Comparison of ENCODE assay signal across 22 cellular contexts in the genomic region with DNA sequence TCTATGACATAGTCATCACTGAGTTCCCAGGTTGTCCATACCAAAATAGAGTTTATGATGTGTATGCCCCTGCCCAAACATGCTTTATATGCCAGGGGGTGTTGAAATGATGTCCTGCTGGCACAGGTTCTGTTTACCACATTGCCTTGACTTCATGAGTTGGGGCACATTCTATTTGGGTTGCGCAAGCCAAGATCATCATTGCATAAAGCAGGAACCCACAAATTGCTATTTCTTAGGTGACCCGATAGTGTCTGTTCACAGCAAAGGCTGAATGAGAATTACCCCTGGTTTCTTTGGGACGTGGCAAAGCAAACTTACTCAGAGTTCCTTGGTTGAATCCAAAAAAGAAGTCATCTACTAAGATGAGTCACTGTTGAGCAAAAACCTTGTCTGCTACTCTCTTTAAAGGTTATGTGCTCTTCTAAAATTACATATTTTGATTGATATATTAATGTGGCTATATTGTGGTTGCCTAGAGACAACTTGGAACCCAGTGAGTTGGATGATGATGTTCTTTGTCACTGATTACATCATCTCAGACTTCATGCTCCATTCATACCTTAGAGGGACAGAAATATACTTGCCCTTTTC.
A peak's percentile ranks its signal among the peaks of the same experiment; 100 is the strongest.
DNase-seq lines count a peak whose midpoint lies in the region; ATAC-seq and TF ChIP-seq lines count a peak whose summit lies in the region.
"Had no signal": no experiment of that assay in that cellular context is flagged by ENCODE, and none has a peak within 500 bp of the region (broad histone marks: within the 10 kb centered on the region; RNA-seq: fewer than 3 reads in every experiment).

No MANE protein-coding gene starts in this region.

- no peaks in the 10 kb centered on the region for H3K9me2 ChIP-seq in GM23248 (ENCODE audit: insufficient read depth)

- DNase-seq in GM23248 (peak; percentile 91), RWPE1 (ENCODE audit: low spot score) (peak; percentile 71), fibroblast of lung (ENCODE audit: low read depth in 2 of 2) (peak; percentile 79 to 87), skeletal muscle cell (ENCODE audit: low read depth) (peak; percentile 89), NCI-H526 treated with DMSO at 0.1 percent for 48 hours (lab: John Stamatoyannopoulos, UW) (no peak), DMS53 treated with DMSO at 0.1 percent for 48 hours (lab: John Stamatoyannopoulos, UW; ENCODE audit: unreplicated experiment) (no peak)
- DNase-seq in activated naive CD4-positive, alpha-beta T cell treated with anti-CD3 and anti-CD28 coated beads, Interleukin-2, amount 50 U/mL, for 16 hours, result no peak
- DNase-seq: activated CD4-positive, alpha-beta T cell treated with anti-CD3 and anti-CD28 coated beads, Interleukin-2, amount 10 ng/mL, durations not matched to agents 24 days and 14 days; activated naive CD4-positive, alpha-beta T cell treated with anti-CD3 and anti-CD28 coated beads, Interleukin-2, amount 10 ng/mL, durations not matched to agents 7 days and 5 days; CD4-positive, alpha-beta T cell; effector CD8-positive, alpha-beta T cell; H9; NCI-H1105 treated with DMSO at 0.1 percent for 48 hours; NCI-H345; nephron progenitor cell; stimulated activated CD4-positive, alpha-beta T cell treated with anti-CD3 and anti-CD28 coated beads, Interleukin-1b, Interleukin-23, amount 100 ng/mL, for 48 hours; T-helper 9 cell had no signal

- H3K9me3 ChIP-seq in GM23248 (ENCODE audit: low read depth) (no peaks in the 10 kb centered on the region), fibroblast of lung (ENCODE audit: control insufficient read depth, insufficient read depth, low read depth, low read length) (no peaks in the 10 kb centered on the region)
- H3K9me3 ChIP-seq: SJSA1 had no signal

- H3K9ac ChIP-seq in GM23248, result peak overlapping the region; percentile 60
- H3K9ac ChIP-seq in fibroblast of lung (ENCODE audit: insufficient read depth, low read length), result no peak overlapping the region

- H3K27ac ChIP-seq in GM23248 (peak overlapping the region; percentile 93), RWPE1 (no peak overlapping the region), fibroblast of lung (ENCODE audit: insufficient read depth, low read length) (peak overlapping the region; percentile 36)
- H3K27ac ChIP-seq: right atrium auricular region, SJSA1 had no signal

- H3K27me3 ChIP-seq in GM23248 (replicated peaks; ENCODE audit: insufficient read depth) (no peaks in the 10 kb centered on the region), fibroblast of lung (ENCODE audit: control insufficient read depth, insufficient read depth, low read length) (no peaks in the 10 kb centered on the region)
- H3K27me3 ChIP-seq: right atrium auricular region, SJSA1 had no signal

- H3K4me1 ChIP-seq in GM23248 (ENCODE audit: insufficient read depth) (peaks cover 12% of the 10 kb centered on the region), fibroblast of lung (ENCODE audit: control insufficient read depth, extremely low read depth, insufficient read depth, low read length) (no peaks in the 10 kb centered on the region)
- H3K4me1 ChIP-seq: right atrium auricular region, SJSA1 had no signal

- H3K4me3 ChIP-seq in GM23248 (no peak overlapping the region), fibroblast of lung (replicated peaks in 1 of 4; ENCODE audit: control extremely low read depth in 1 of 4, insufficient read depth in 1 of 4, low read depth in 3 of 4, low read length in 4 of 4) (no peak overlapping the region), skeletal muscle cell (ENCODE audit: low read depth, low read length) (no peak overlapping the region)
- H3K4me3 ChIP-seq: GM12878, lung, right atrium auricular region, SJSA1 had no signal

- WGBS in GM23248 (ENCODE audit: low coverage in 1 of 2, low lambda C conversion rate in 2 of 2, missing lambda C conversion rate in 2 of 2), 2 experiments, result 17 to 28% methylated on average over 3 of the region's 3 CpGs

- CTCF ChIA-PET in RWPE1 (lab: Yijun Ruan, JAX), result interaction anchor here (0.7 kb wide), 1 partner anchor 95 kb away, joined by 3 read pairs; no protein-coding TSS in a partner anchor

- H4K20me1 ChIP-seq in GM23248 (ENCODE audit: insufficient read depth), result no peaks in the 10 kb centered on the region
- H4K20me1 ChIP-seq in fibroblast of lung (ENCODE audit: control insufficient read depth, extremely low read depth, insufficient read depth, low read length), result no peaks in the 10 kb centered on the region

- in situ Hi-C loops in GM23248 (cut with MboI), result no loop called here

- H3K4me2 ChIP-seq in GM23248 (ENCODE audit: unreplicated experiment), result peak overlapping the region; percentile 36
- H3K4me2 ChIP-seq in fibroblast of lung (ENCODE audit: extremely low read depth, insufficient read depth, low read length), result peak overlapping the region; percentile 1

- peak overlapping the region; percentile 36 for H2AFZ ChIP-seq in GM23248
- no peak overlapping the region for H2AFZ ChIP-seq in fibroblast of lung (ENCODE audit: low read length)

- POLR2A ChIA-PET in RWPE1 (lab: Yijun Ruan, JAX; ENCODE audit: low non-redundant PET), result no interaction called here

- H3K79me2 ChIP-seq in GM23248 (ENCODE audit: insufficient read depth), result no peaks in the 10 kb centered on the region
- no peaks in the 10 kb centered on the region for H3K79me2 ChIP-seq in fibroblast of lung (ENCODE audit: control insufficient read depth, insufficient read depth, low read length)

- H3K36me3 ChIP-seq in GM23248 (ENCODE audit: low read depth) (no peaks in the 10 kb centered on the region), fibroblast of lung (ENCODE audit: control insufficient read depth, insufficient read depth, low read length) (no peaks in the 10 kb centered on the region)
- H3K36me3 ChIP-seq: right atrium auricular region, SJSA1 had no signal

- no peak for TF ChIP-seq CTCF in RWPE1 (conservative IDR thresholded peaks at IDR 0.05; ENCODE audit: low read depth)
- no peak for TF ChIP-seq CTCF in fibroblast of lung (conservative IDR thresholded peaks at IDR 0.05 in 1 of 2, IDR thresholded peaks at IDR 0.05 in 1 of 2; ENCODE audit: low read depth in 1 of 2, low read length in 2 of 2)

- H3F3A ChIP-seq in GM23248 (ENCODE audit: insufficient read depth), result peaks cover 15% of the 10 kb centered on the region

- no peak for ATAC-seq in GM21526 (IDR thresholded peaks at IDR 0.05; ENCODE audit: low FRiP score, unreplicated experiment)
- ATAC-seq: GM12878 had no signal

Comparison
In these comparisons a context has a peak if more than half of its experiments do, and no peak if none do; other contexts are left out.
1. DNase-seq: peak in GM23248 (single experiment), RWPE1 (single experiment), fibroblast of lung (2 of 2) and skeletal muscle cell (single experiment); none in NCI-H526 treated with DMSO at 0.1 percent for 48 hours (single experiment), activated naive CD4-positive, alpha-beta T cell treated with anti-CD3 and anti-CD28 coated beads, Interleukin-2, amount 50 U/mL, for 16 hours (single experiment) and DMS53 treated with DMSO at 0.1 percent for 48 hours (single experiment).